31 cellular contexts compared by ENCODE assay signal in genomic region chr5:57505640-57506039, GRCh38. TPM values are rescaled to one million over a fixed set of nuclear protein-coding genes. Genes with fewer than 3 reads are reported as not detected.
"Had no signal": no experiment of that assay in that cellular context is flagged by ENCODE, and none has a peak within 500 bp of the region (broad histone marks: within the 10 kb centered on the region; RNA-seq: fewer than 3 reads in every experiment).

No MANE protein-coding gene starts in this region.

- H3K9me3 ChIP-seq: heart left ventricle, lower lobe of right lung, mucosa of descending colon, pancreas, prostate gland, testis, transverse colon had no signal

- ATAC-seq: activated naive CD4-positive, alpha-beta T cell treated with anti-CD3 and anti-CD28 coated beads, Interleukin-2, amount 50 U/mL, for 72 hours; esophagus mucosa; left colon; lower lobe of right lung; mucosa of descending colon; pancreas; T-helper 17 cell had no signal

- H3K4me1 ChIP-seq: lower lobe of right lung, prostate gland, testis, transverse colon had no signal

- H3K27ac ChIP-seq: lower lobe of right lung, pancreas, prostate gland, testis, transverse colon had no signal

- H3K4me1 Mint-ChIP-seq: central memory CD8-positive, alpha-beta T cell; endodermal cell; immature natural killer cell had no signal

- H3K9me3 Mint-ChIP-seq: activated CD4-positive, alpha-beta memory T cell treated with anti-CD3 and anti-CD28 coated beads for 36 hours; activated CD4-positive, alpha-beta T cell treated with anti-CD3 and anti-CD28 coated beads, Interleukin-2, amount 10 ng/mL, durations not matched to agents 24 days and 14 days; activated naive CD4-positive, alpha-beta T cell treated with anti-CD3 and anti-CD28 coated beads, Interleukin-2, amount 50 U/mL, for 72 hours; activated T-helper 1 cell treated with anti-CD3 and anti-CD28 coated beads, Interleukin-12 subunit alpha, Interleukin-12 subunit beta, Interleukin-2, Interleukin-4 antibody, amounts not matched to agents 30 ng/mL and 10 ng/mL and 1 ng/mL, durations not matched to agents 14 hours and 24 hours and 36 hours; central memory CD8-positive, alpha-beta T cell; dendritic cell treated with granulocyte-macrophage colony-stimulating factor and Interleukin-4, amounts not matched to agents 40 ng/mL and 50 ng/mL, for 4 days; endodermal cell; nephron progenitor cell had no signal

- H3K4me3 ChIP-seq: heart left ventricle, lower lobe of right lung, mucosa of descending colon, pancreas, prostate gland, testis, transverse colon had no signal

- H3K36me3 ChIP-seq: heart left ventricle, lower lobe of right lung, pancreas, prostate gland, transverse colon had no signal

- H3K27ac Mint-ChIP-seq: activated CD4-positive, alpha-beta memory T cell treated with anti-CD3 and anti-CD28 coated beads for 36 hours; activated CD4-positive, alpha-beta T cell treated with anti-CD3 and anti-CD28 coated beads, Interleukin-2, amount 10 ng/mL, durations not matched to agents 24 days and 14 days; activated naive CD4-positive, alpha-beta T cell treated with anti-CD3 and anti-CD28 coated beads, Interleukin-2, amount 50 U/mL, for 72 hours; activated T-helper 1 cell treated with anti-CD3 and anti-CD28 coated beads, Interleukin-12 subunit alpha, Interleukin-12 subunit beta, Interleukin-2, Interleukin-4 antibody, amounts not matched to agents 30 ng/mL and 10 ng/mL and 1 ng/mL, durations not matched to agents 14 hours and 24 hours and 36 hours; dendritic cell treated with granulocyte-macrophage colony-stimulating factor and Interleukin-4, amounts not matched to agents 40 ng/mL and 50 ng/mL, for 4 days; endodermal cell; immature natural killer cell; nephron progenitor cell; T-helper 17 cell had no signal

- H3K4me3 Mint-ChIP-seq: activated CD4-positive, alpha-beta memory T cell treated with anti-CD3 and anti-CD28 coated beads for 36 hours; activated CD4-positive, alpha-beta T cell treated with anti-CD3 and anti-CD28 coated beads, Interleukin-2, amount 10 ng/mL, durations not matched to agents 24 days and 14 days; activated T-helper 1 cell treated with anti-CD3 and anti-CD28 coated beads, Interleukin-12 subunit alpha, Interleukin-12 subunit beta, Interleukin-2, Interleukin-4 antibody, amounts not matched to agents 30 ng/mL and 10 ng/mL and 1 ng/mL, durations not matched to agents 14 hours and 24 hours and 36 hours; central memory CD8-positive, alpha-beta T cell; dendritic cell treated with granulocyte-macrophage colony-stimulating factor and Interleukin-4, amounts not matched to agents 40 ng/mL and 50 ng/mL, for 4 days; endodermal cell; immature natural killer cell; nephron progenitor cell; T-helper 17 cell had no signal

- H3K36me3 Mint-ChIP-seq: activated CD4-positive, alpha-beta memory T cell treated with anti-CD3 and anti-CD28 coated beads for 36 hours; activated naive CD4-positive, alpha-beta T cell treated with anti-CD3 and anti-CD28 coated beads, Interleukin-2, amount 50 U/mL, for 72 hours; immature natural killer cell had no signal

- H3K27me3 ChIP-seq: heart left ventricle, pancreas, testis, transverse colon had no signal

- DNase-seq: activated CD4-positive, alpha-beta memory T cell treated with anti-CD3 and anti-CD28 coated beads for 36 hours; activated CD4-positive, alpha-beta T cell treated with anti-CD3 and anti-CD28 coated beads, Interleukin-2, amount 10 ng/mL, durations not matched to agents 24 days and 14 days; activated CD4-positive, CD25-positive, alpha-beta regulatory T cell treated with anti-CD3 and anti-CD28 coated beads, Interleukin-2, amount 50 U/mL, for 72 hours; activated CD8-positive, alpha-beta memory T cell treated with anti-CD3 and anti-CD28 coated beads, Interleukin-2, amount 50 U/mL, for 4 hours; activated naive CD4-positive, alpha-beta T cell; activated T-cell treated with anti-CD3 and anti-CD28 coated beads, Interleukin-2, amount 50 U/mL, for 1 hour; endodermal cell; heart left ventricle; hypothalamus; immature natural killer cell; kidney; left colon; lower lobe of right lung; mucosa of descending colon; nephron progenitor cell; pancreas; stimulated activated CD4-positive, alpha-beta T cell treated with anti-CD3 and anti-CD28 coated beads, Interleukin-2, amount 100 ng/mL, for 48 hours; stimulated activated naive CD4-positive, alpha-beta T cell treated with Interleukin-2 at 50 U/mL for 16 hours; T-helper 17 cell; T1000; testis; transverse colon had no signal

RNA-seq across cellular contexts. Expression of gene ACTBL2, which starts 23.0 kb away (rescaled TPM):
- total RNA-seq: activated CD4-positive, alpha-beta memory T cell treated with anti-CD3 and anti-CD28 coated beads for 36 hours; activated CD4-positive, alpha-beta T cell treated with anti-CD3 and anti-CD28 coated beads, Interleukin-2, amount 10 ng/mL, durations not matched to agents 24 days and 14 days; activated CD8-positive, alpha-beta memory T cell treated with anti-CD3 and anti-CD28 coated beads for 36 hours; activated naive CD4-positive, alpha-beta T cell treated with anti-CD3 and anti-CD28 coated beads, Interleukin-2, amount 50 U/mL, for 72 hours; activated T-helper 1 cell treated with anti-CD3 and anti-CD28 coated beads, Interleukin-12 subunit alpha, Interleukin-12 subunit beta, Interleukin-2, Interleukin-4 antibody, amounts not matched to agents 30 ng/mL and 10 ng/mL and 1 ng/mL, durations not matched to agents 14 hours and 24 hours and 36 hours; endodermal cell; esophagus mucosa; left colon; lower lobe of right lung; mucosa of descending colon; myocyte; prostate gland; T-helper 17 cell; transverse colon; urinary bladder had no signal
- polyA plus RNA-seq: heart left ventricle, immature natural killer cell, pancreas, urinary bladder had no signal
